In genomic region chr1:53681647-53682368, GRCh38 we compare ENCODE assay signal across 8 cellular contexts. TPM values are rescaled to one million over a fixed set of nuclear protein-coding genes. Genes with fewer than 3 reads are reported as not detected.
DNase-seq lines count a peak whose midpoint lies in the region; ATAC-seq and TF ChIP-seq lines count a peak whose summit lies in the region.

No MANE protein-coding gene starts in this region.

- POLR2A ChIA-PET in HEK293 (lab: Yijun Ruan, JAX), result no interaction called here
- POLR2A ChIA-PET in activated naive CD8-positive, alpha-beta T cell treated with anti-CD3 and anti-CD28 coated beads, Interleukin-2, amount 10 ng/mL, durations not matched to agents 7 days and 5 days (lab: Charles Lee), result no interaction called here

- H3K27me3 Mint-ChIP-seq in activated naive CD8-positive, alpha-beta T cell treated with anti-CD3 and anti-CD28 coated beads, Interleukin-2, amount 10 ng/mL, durations not matched to agents 7 days and 5 days, result peaks cover 15% of the 10 kb centered on the region

- no peaks in the 10 kb centered on the region for H3K9me3 ChIP-seq in BLaER1 treated with 17β-estradiol and CSF1 and Interleukin-3, amounts not matched to agents 10 nM and 100 nM (replicated peaks in 1 of 11)
- no peaks in the 10 kb centered on the region for H3K9me3 ChIP-seq in HEK293 (ENCODE audit: control insufficient read depth, insufficient read depth, low read depth, low read length)

- H4K20me1 ChIP-seq in BLaER1 treated with 17β-estradiol and CSF1 and Interleukin-3, amounts not matched to agents 10 nM and 100 nM, result peaks cover 0 to 7% (median 0%) of the 10 kb centered on the region in 11 experiments; a peak in 3 of 22 replicates

- peak overlapping the region in 2 of 11 experiments; percentile 4 to 11; a peak in 3 of 22 replicates for H3K9ac ChIP-seq in BLaER1 treated with 17β-estradiol and CSF1 and Interleukin-3, amounts not matched to agents 10 nM and 100 nM

- H3K9me3 Mint-ChIP-seq in activated naive CD8-positive, alpha-beta T cell treated with anti-CD3 and anti-CD28 coated beads, Interleukin-2, amount 10 ng/mL, durations not matched to agents 7 days and 5 days, result no peaks in the 10 kb centered on the region

- peak; percentile 67 for ATAC-seq in activated naive CD8-positive, alpha-beta T cell treated with anti-CD3 and anti-CD28 coated beads, Interleukin-2, amount 10 ng/mL, durations not matched to agents 7 days and 5 days (ENCODE audit: low read depth)
- ATAC-seq in HG02678 (IDR thresholded peaks at IDR 0.05; ENCODE audit: unreplicated experiment), result no peak
- ATAC-seq in HG02759 (IDR thresholded peaks at IDR 0.05; ENCODE audit: unreplicated experiment), result no peak

- DNase-seq in OCI-M1 (lab: John Stamatoyannopoulos, UW), result peak; percentile 5
- DNase-seq in activated naive CD8-positive, alpha-beta T cell treated with anti-CD3 and anti-CD28 coated beads, Interleukin-2, amount 10 ng/mL, durations not matched to agents 7 days and 5 days, result peak; percentile 53
- peak; percentile 88 for DNase-seq in iPS-NIHi11 (ENCODE audit: low spot score)
- DNase-seq in stimulated activated CD4-positive, alpha-beta T cell treated with anti-CD3 and anti-CD28 coated beads, Interleukin-4, amount 100 ng/mL, for 48 hours (ENCODE audit: low read depth in 2 of 2), result peak; percentile 17 to 19

- H3K27ac ChIP-seq in BLaER1 treated with 17β-estradiol and CSF1 and Interleukin-3, amounts not matched to agents 10 nM and 100 nM, result no peak overlapping the region
- H3K27ac ChIP-seq in HEK293 (ENCODE audit: extremely low read depth, low read depth, low read length), result no peak overlapping the region

- H3K4me2 ChIP-seq in BLaER1 treated with 17β-estradiol and CSF1 and Interleukin-3, amounts not matched to agents 10 nM and 100 nM, result peak overlapping the region; percentile 10 to 81 (median 64); a peak in 21 of 22 replicates

- H3K36me3 ChIP-seq in BLaER1 treated with 17β-estradiol and CSF1 and Interleukin-3, amounts not matched to agents 10 nM and 100 nM, result no peaks in the 10 kb centered on the region
- no peaks in the 10 kb centered on the region for H3K36me3 ChIP-seq in HEK293 (ENCODE audit: control insufficient read depth in 2 of 2, insufficient read depth in 1 of 2, low read length in 2 of 2)

- peaks cover 4% of the 10 kb centered on the region for H3K4me1 Mint-ChIP-seq in activated naive CD8-positive, alpha-beta T cell treated with anti-CD3 and anti-CD28 coated beads, Interleukin-2, amount 10 ng/mL, durations not matched to agents 7 days and 5 days

- H3K4me3 Mint-ChIP-seq in activated naive CD8-positive, alpha-beta T cell treated with anti-CD3 and anti-CD28 coated beads, Interleukin-2, amount 10 ng/mL, durations not matched to agents 7 days and 5 days, result no peak overlapping the region

- H3K4me3 ChIP-seq in BLaER1 treated with 17β-estradiol and CSF1 and Interleukin-3, amounts not matched to agents 10 nM and 100 nM, result no peak overlapping the region
- H3K4me3 ChIP-seq in HEK293 (ENCODE audit: low read depth, low read length), result no peak overlapping the region

- H3K27ac Mint-ChIP-seq in activated naive CD8-positive, alpha-beta T cell treated with anti-CD3 and anti-CD28 coated beads, Interleukin-2, amount 10 ng/mL, durations not matched to agents 7 days and 5 days, result no peak overlapping the region

- no peaks in the 10 kb centered on the region; a peak in 1 of 22 replicates for H3K27me3 ChIP-seq in BLaER1 treated with 17β-estradiol and CSF1 and Interleukin-3, amounts not matched to agents 10 nM and 100 nM

- TF ChIP-seq CTCF in HEK293 (tag by site-specific recombination; IDR thresholded peaks at IDR 0.05), result peak; percentile 81

- no peaks in the 10 kb centered on the region for H3K36me3 Mint-ChIP-seq in activated naive CD8-positive, alpha-beta T cell treated with anti-CD3 and anti-CD28 coated beads, Interleukin-2, amount 10 ng/mL, durations not matched to agents 7 days and 5 days

- CTCF ChIA-PET in HEK293 (lab: Yijun Ruan, JAX), result interaction anchor here (0.6 to 5.4 kb wide), 20 partner anchors 10 to 1086 kb away, joined by 3 to 79 read pairs (median 3); no protein-coding TSS in a partner anchor

- H3K4me1 ChIP-seq in BLaER1 treated with 17β-estradiol and CSF1 and Interleukin-3, amounts not matched to agents 10 nM and 100 nM, result peaks cover 10 to 51% (median 41%) of the 10 kb centered on the region in 10 experiments
- H3K4me1 ChIP-seq in HEK293 (ENCODE audit: control insufficient read depth, insufficient read depth, low read length), result no peaks in the 10 kb centered on the region

TF ChIP-seq in HEK293, 187 proteins besides CTCF, POLR2A, EP300 and RAD21 (continues in another document):
- TF ChIP-seq PRDM6 (tag by site-specific recombination; IDR thresholded peaks at IDR 0.05) (peak; percentile 84), ZFHX2 (tag by site-specific recombination; conservative IDR thresholded peaks at IDR 0.05) (0 out of 2 replicates have a peak, but pooled peaks have one; percentile 10), ZNF776 (tag by site-specific recombination; IDR thresholded peaks at IDR 0.05; ENCODE audit: borderline replicate concordance) (no peak), SCRT2 (tag by site-specific recombination; IDR thresholded peaks at IDR 0.05) (no peak), KLF8 (tag by site-specific recombination; IDR thresholded peaks at IDR 0.05) (no peak), ZNF600 (tag by site-specific recombination; IDR thresholded peaks at IDR 0.05) (peak; percentile 80), YY1 (tag by site-specific recombination; IDR thresholded peaks at IDR 0.05) (no peak), ZIC2 (tag by site-specific recombination; IDR thresholded peaks at IDR 0.05) (peak; percentile 31), ZNF174 (tag by site-specific recombination; IDR thresholded peaks at IDR 0.05) (no peak), ZNF658 (tag by site-specific recombination; IDR thresholded peaks at IDR 0.05) (no peak), GLIS2 (tag by site-specific recombination; IDR thresholded peaks at IDR 0.05) (no peak), ZNF184 (tag by site-specific recombination; IDR thresholded peaks at IDR 0.05) (no peak), KLF9 (tag by site-specific recombination; IDR thresholded peaks at IDR 0.05; ENCODE audit: low read depth) (no peak), ZSCAN4 (tag by site-specific recombination; IDR thresholded peaks at IDR 0.05) (no peak), OVOL3 (tag by site-specific recombination; IDR thresholded peaks at IDR 0.05) (no peak), ZNF521 (tag by site-specific recombination; IDR thresholded peaks at IDR 0.05) (no peak), ZNF76 (tag by site-specific recombination; IDR thresholded peaks at IDR 0.05; ENCODE audit: borderline replicate concordance, low read depth) (no peak), HOXC10 (CRISPR knock-in tag; IDR thresholded peaks at IDR 0.05) (no peak), ZNF2 (tag by site-specific recombination; IDR thresholded peaks at IDR 0.05) (peak; percentile 67), ZNF211 (tag by site-specific recombination; IDR thresholded peaks at IDR 0.05; ENCODE audit: low read depth) (no peak), ZNF596 (tag by site-specific recombination; IDR thresholded peaks at IDR 0.05) (no peak)
- TF ChIP-seq, protein P1, sequence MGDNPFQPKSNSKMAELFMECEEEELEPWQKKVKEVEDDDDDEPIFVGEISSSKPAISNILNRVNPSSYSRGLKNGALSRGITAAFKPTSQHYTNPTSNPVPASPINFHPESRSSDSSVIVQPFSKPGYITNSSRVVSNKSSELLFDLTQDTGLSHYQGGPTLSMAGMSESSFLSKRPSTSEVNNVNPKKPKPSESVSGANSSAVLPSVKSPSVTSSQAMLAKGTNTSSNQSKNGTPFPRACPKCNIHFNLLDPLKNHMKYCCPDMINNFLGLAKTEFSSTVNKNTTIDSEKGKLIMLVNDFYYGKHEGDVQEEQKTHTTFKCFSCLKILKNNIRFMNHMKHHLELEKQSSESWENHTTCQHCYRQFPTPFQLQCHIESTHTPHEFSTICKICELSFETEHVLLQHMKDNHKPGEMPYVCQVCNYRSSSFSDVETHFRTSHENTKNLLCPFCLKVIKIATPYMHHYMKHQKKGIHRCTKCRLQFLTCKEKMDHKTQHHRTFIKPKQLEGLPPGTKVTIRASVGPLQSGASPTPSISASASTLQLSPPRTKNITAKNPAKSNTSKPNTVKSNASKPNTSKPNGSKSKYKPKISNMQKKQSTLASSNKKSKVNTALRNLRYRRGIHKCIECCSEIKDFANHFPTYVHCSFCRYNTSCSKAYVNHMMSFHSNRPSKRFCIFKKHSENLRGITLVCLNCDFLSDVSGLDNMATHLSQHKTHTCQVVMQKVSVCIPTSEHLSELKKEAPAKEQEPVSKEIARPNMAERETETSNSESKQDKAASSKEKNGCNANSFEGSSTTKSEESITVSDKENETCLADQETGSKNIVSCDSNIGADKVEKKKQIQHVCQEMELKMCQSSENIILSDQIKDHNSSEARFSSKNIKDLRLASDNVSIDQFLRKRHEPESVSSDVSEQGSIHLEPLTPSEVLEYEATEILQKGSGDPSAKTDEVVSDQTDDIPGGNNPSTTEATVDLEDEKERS (tag by site-specific recombination; IDR thresholded peaks at IDR 0.05), result no peak

RNA-seq across cellular contexts. Expression of gene GLIS1, which starts 57.2 kb away (rescaled TPM):
- total RNA-seq in activated naive CD8-positive, alpha-beta T cell treated with anti-CD3 and anti-CD28 coated beads, Interleukin-2, amount 10 ng/mL, durations not matched to agents 7 days and 5 days, result not detected

Comparison
In these comparisons a context has a peak if more than half of its experiments do, and no peak if none do; other contexts are left out.
1. DNase-seq: peak in every context shown above with its lines; median percentile 88 in iPS-NIHi11; 53 in activated naive CD8-positive, alpha-beta T cell treated with anti-CD3 and anti-CD28 coated beads, Interleukin-2, amount 10 ng/mL, durations not matched to agents 7 days and 5 days; 18 in stimulated activated CD4-positive, alpha-beta T cell treated with anti-CD3 and anti-CD28 coated beads, Interleukin-4, amount 100 ng/mL, for 48 hours; 5 in OCI-M1.